In genomic region chr9:81083062-81083461, GRCh38 we compare ENCODE assay signal across 10 cellular contexts.
DNase-seq lines count a peak whose midpoint lies in the region; TF ChIP-seq lines count a peak whose summit lies in the region.
"Had no signal": no experiment of that assay in that cellular context is flagged by ENCODE, and none has a peak within 500 bp of the region (broad histone marks: within the 10 kb centered on the region; RNA-seq: fewer than 3 reads in every experiment).

No MANE protein-coding gene starts in this region.

- H3K9ac ChIP-seq in NT2/D1 (ENCODE audit: insufficient read length, low read depth), result no peak overlapping the region
- no peak overlapping the region for H3K9ac ChIP-seq in neuronal stem cell (ENCODE audit: low read depth, low read length, poor library complexity)

- DNase-seq in Daoy (ENCODE audit: low read depth) (peak; percentile 3), NT2/D1 (ENCODE audit: low read depth, low spot score) (peak; percentile 1), esophagus muscularis mucosa (ENCODE audit: extremely low spot score) (no peak), neuronal stem cell (ENCODE audit: low spot score) (peak; percentile 4), RPMI8226 (no peak), NCI-H2196 (lab: John Stamatoyannopoulos, UW; ENCODE audit: unreplicated experiment) (no peak), coronary artery (ENCODE audit: low spot score) (no peak)
- DNase-seq in activated T-cell treated with anti-CD3 and anti-CD28 coated beads, Interleukin-2, amount 50 U/mL, for 48 hours, result no peak
- DNase-seq: KBM-7 had no signal

- H2BK12ac ChIP-seq in neuronal stem cell (ENCODE audit: low read length), result no peak overlapping the region

- H3K4me1 ChIP-seq in NT2/D1 (ENCODE audit: insufficient read depth, insufficient read length) (no peaks in the 10 kb centered on the region), esophagus muscularis mucosa (peaks cover 0 to 25% (median 20%) of the 10 kb centered on the region in 4 donors), neuronal stem cell (ENCODE audit: control insufficient read depth in 2 of 2, insufficient read depth in 1 of 2, low read depth in 1 of 2, low read length in 2 of 2) (peaks cover 0 to 3% of the 10 kb centered on the region in 2 donors)

- H4K91ac ChIP-seq in neuronal stem cell (ENCODE audit: low read depth, low read length, poor library complexity), result no peak overlapping the region

- no peak overlapping the region for H3K14ac ChIP-seq in neuronal stem cell (ENCODE audit: low read length)

- H3K79me1 ChIP-seq in neuronal stem cell (ENCODE audit: low read depth, low read length), result no peaks in the 10 kb centered on the region

- H3K27me3 ChIP-seq in NT2/D1 (ENCODE audit: insufficient read depth, insufficient read length) (no peaks in the 10 kb centered on the region), esophagus muscularis mucosa (no peaks in the 10 kb centered on the region), neuronal stem cell (ENCODE audit: control insufficient read depth in 3 of 3, insufficient read depth in 3 of 3, low read depth in 1 of 3, low read length in 3 of 3) (no peaks in the 10 kb centered on the region)
- H3K27me3 ChIP-seq: vagina had no signal

- no peak overlapping the region for H3K4ac ChIP-seq in neuronal stem cell (ENCODE audit: low read length)

- no peak overlapping the region for H4K8ac ChIP-seq in neuronal stem cell (ENCODE audit: low read depth, low read length)

- H3K27ac ChIP-seq in esophagus muscularis mucosa (replicated peaks in 1 of 4), result no peak overlapping the region
- H3K27ac ChIP-seq in neuronal stem cell (replicated peaks; ENCODE audit: low read length), result no peak overlapping the region
- no peak overlapping the region for H3K27ac ChIP-seq in coronary artery
- H3K27ac ChIP-seq: vagina had no signal

- H3K4me2 ChIP-seq in neuronal stem cell (ENCODE audit: insufficient read depth, low read length, poor library complexity, severe bottlenecking), result no peak overlapping the region

- no peak for TF ChIP-seq POLR2A in esophagus muscularis mucosa (IDR thresholded peaks at IDR 0.05; ENCODE audit: low read depth)

- no peak overlapping the region for H2AFZ ChIP-seq in neuronal stem cell (ENCODE audit: low read length)

- H2BK15ac ChIP-seq in neuronal stem cell (ENCODE audit: low read length), result no peak overlapping the region

- no peak overlapping the region for H3K23ac ChIP-seq in neuronal stem cell (ENCODE audit: low read depth, low read length, poor library complexity)

- no peak overlapping the region for H2AK5ac ChIP-seq in neuronal stem cell (ENCODE audit: low read depth, low read length)

- no peak overlapping the region for H3K18ac ChIP-seq in neuronal stem cell (ENCODE audit: low read length)

- 33% methylated on average over 4 of the region's 4 CpGs for WGBS in esophagus muscularis mucosa
- no CpG with 5 or more reads among the region's 4 CpGs for WGBS in neuronal stem cell (ENCODE audit: extremely low coverage in 2 of 2, insufficient read length in 2 of 2, insufficient replicate concordance in 1 of 2), 2 donors

- intact Hi-C loops in esophagus muscularis mucosa (cut with DNase I), result no loop called here

- no peak overlapping the region for H3K4me3 ChIP-seq in NT2/D1 (ENCODE audit: insufficient read length, low read depth)
- no peak overlapping the region for H3K4me3 ChIP-seq in esophagus muscularis mucosa
- H3K4me3 ChIP-seq in neuronal stem cell (ENCODE audit: low read length in 2 of 2), result no peak overlapping the region
- H3K4me3 ChIP-seq in coronary artery, result no peak overlapping the region
- H3K4me3 ChIP-seq: vagina had no signal

- H3K9me3 ChIP-seq in NT2/D1 (ENCODE audit: insufficient read depth, low read length) (no peaks in the 10 kb centered on the region), esophagus muscularis mucosa (no peaks in the 10 kb centered on the region), neuronal stem cell (replicated peaks in 1 of 2; ENCODE audit: control insufficient read depth in 2 of 2, insufficient read depth in 1 of 2, low read depth in 1 of 2, low read length in 2 of 2) (no peaks in the 10 kb centered on the region)
- H3K9me3 ChIP-seq: vagina had no signal

- H3K36me3 ChIP-seq in NT2/D1 (ENCODE audit: insufficient read depth, insufficient read length, low read length) (no peaks in the 10 kb centered on the region), esophagus muscularis mucosa (no peaks in the 10 kb centered on the region), neuronal stem cell (replicated peaks in 1 of 2; ENCODE audit: control insufficient read depth in 2 of 2, insufficient read depth in 2 of 2, low read length in 2 of 2) (no peaks in the 10 kb centered on the region)
- H3K36me3 ChIP-seq: vagina had no signal

- no peak for TF ChIP-seq EP300 in esophagus muscularis mucosa (IDR thresholded peaks at IDR 0.05)

- H2BK120ac ChIP-seq in neuronal stem cell (ENCODE audit: low read depth, low read length), result no peak overlapping the region

- H2BK5ac ChIP-seq in neuronal stem cell (ENCODE audit: low read length), result no peak overlapping the region

- TF ChIP-seq CTCF in esophagus muscularis mucosa (IDR thresholded peaks at IDR 0.05) (peak; percentile 18 to 48 (median 22)), coronary artery (IDR thresholded peaks at IDR 0.05) (no peak)

Comparison
In these comparisons a context has a peak if more than half of its experiments do, and no peak if none do; other contexts are left out.
1. DNase-seq: peak in Daoy (single experiment), NT2/D1 (single experiment) and neuronal stem cell (single experiment); none in esophagus muscularis mucosa (single experiment), RPMI8226 (single experiment), NCI-H2196 (single experiment), activated T-cell treated with anti-CD3 and anti-CD28 coated beads, Interleukin-2, amount 50 U/mL, for 48 hours (0 of 2) and coronary artery (single experiment).